19 cellular contexts compared by ENCODE assay signal in genomic region chr9:546235-546634, GRCh38. TPM values are rescaled to one million over a fixed set of nuclear protein-coding genes. Genes with fewer than 3 reads are reported as not detected.
DNase-seq lines count a peak whose midpoint lies in the region; ATAC-seq, FAIRE-seq and TF ChIP-seq lines count a peak whose summit lies in the region.
"Had no signal": no experiment of that assay in that cellular context is flagged by ENCODE, and none has a peak within 500 bp of the region (broad histone marks: within the 10 kb centered on the region; RNA-seq: fewer than 3 reads in every experiment).

No MANE protein-coding gene starts in this region.

- no peaks in the 10 kb centered on the region for H4K20me1 ChIP-seq in HepG2 (ENCODE audit: insufficient read depth, low read length)

- TF ChIP-seq EP300 in HepG2 (IDR thresholded peaks at IDR 0.05; ENCODE audit: low read depth in 2 of 2, low read length in 2 of 2) (no peak), HepG2 (CRISPR knock-in tag; IDR thresholded peaks at IDR 0.05; ENCODE audit: borderline replicate concordance) (no peak)

- H3K27ac ChIP-seq in right lobe of liver: no peak overlapping the region
- no peak overlapping the region for H3K27ac ChIP-seq in HepG2 (ENCODE audit: extremely low read length, insufficient read depth, low read length)
- peak overlapping the region; percentile 50 to 84 (median 70) for H3K27ac ChIP-seq in heart left ventricle
- no peak overlapping the region for H3K27ac ChIP-seq in thyroid gland
- H3K27ac ChIP-seq: brain microvascular endothelial cell, C4-2B, neural progenitor cell had no signal

- intact Hi-C loops in right lobe of liver (cut with DNase I) (no loop called here), HepG2 (cut with micrococcal nuclease; ENCODE audit: unreplicated experiment) (no loop called here), heart left ventricle (cut with DNase I) (loop anchor here in 3 of 10 donors (1.0 to 10.0 kb wide), 7 partner anchors 42 to 141 kb away; partner anchors contain the start of gene KANK1 (in 2 of the 3)), thyroid gland (cut with DNase I) (no loop called here)

- no peak overlapping the region for H2AFZ ChIP-seq in HepG2 (ENCODE audit: low read length)
- H2AFZ ChIP-seq: neural progenitor cell had no signal

- H3K9me3 ChIP-seq in right lobe of liver: no peaks in the 10 kb centered on the region
- H3K9me3 ChIP-seq in HepG2 (ENCODE audit: low read length): no peaks in the 10 kb centered on the region
- no peaks in the 10 kb centered on the region for H3K9me3 ChIP-seq in heart left ventricle
- H3K9me3 ChIP-seq in thyroid gland: no peaks in the 10 kb centered on the region
- H3K9me3 ChIP-seq: Peyer's patch had no signal

- no peak for TF ChIP-seq CTCF in right lobe of liver (IDR thresholded peaks at IDR 0.05)
- TF ChIP-seq CTCF in HepG2 (CRISPR knock-in tag; IDR thresholded peaks at IDR 0.05): no peak
- no peak for TF ChIP-seq CTCF in heart left ventricle (IDR thresholded peaks at IDR 0.05)
- TF ChIP-seq CTCF in omental fat pad (IDR thresholded peaks at IDR 0.05): no peak
- TF ChIP-seq CTCF in thyroid gland (IDR thresholded peaks at IDR 0.05): no peak

- H3K4me2 ChIP-seq in HepG2 (ENCODE audit: low read depth, low read length): no peak overlapping the region
- H3K4me2 ChIP-seq: neural progenitor cell had no signal

- POLR2A ChIA-PET in HepG2 (lab: Yijun Ruan, JAX): no interaction called here

- WGBS in right lobe of liver (ENCODE audit: insufficient coverage, low coverage, low lambda C conversion rate, missing lambda C conversion rate): 25% methylated on average over 1 of the region's 3 CpGs
- WGBS in HepG2 (ENCODE audit: low lambda C conversion rate): 63% methylated on average over 3 of the region's 3 CpGs
- WGBS in heart left ventricle, 4 donors: 26 to 51% (median 44%) methylated on average over 3 of the region's 3 CpGs
- 57 to 71% methylated on average over 3 of the region's 3 CpGs for WGBS in thyroid gland, 2 donors

- no peak overlapping the region for H3K9ac ChIP-seq in HepG2 (ENCODE audit: insufficient read depth, low read depth, low read length)
- H3K9ac ChIP-seq: neural progenitor cell had no signal

- H3K4me1 ChIP-seq in right lobe of liver (no peaks in the 10 kb centered on the region), HepG2 (ENCODE audit: insufficient read depth, low read length) (no peaks in the 10 kb centered on the region), heart left ventricle (peaks cover 5 to 50% (median 24%) of the 10 kb centered on the region in 12 donors), thyroid gland (peaks cover 0 to 8% of the 10 kb centered on the region in 2 donors)

- H3K4me3 ChIP-seq in right lobe of liver (no peak overlapping the region), HepG2 (replicated peaks in 1 of 3; ENCODE audit: insufficient read depth in 1 of 3, low read depth in 2 of 3, low read length in 3 of 3) (no peak overlapping the region), heart left ventricle (peak overlapping the region in 1 of 12 donors; percentile 35), thyroid gland (replicated peaks in 1 of 3) (no peak overlapping the region)
- H3K4me3 ChIP-seq: neural progenitor cell, Peyer's patch had no signal

- CTCF ChIA-PET in HepG2 (lab: Yijun Ruan, JAX; ENCODE audit: low intra/inter-chr PET ratio, low total read pairs): interaction anchor here (1.0 kb wide), 1 partner anchor 161 kb away, joined by 4 read pairs; no protein-coding TSS in a partner anchor

- in situ Hi-C loops in HepG2 (cut with HindIII; ENCODE audit: extremely low pct_ligation_motif_present, low pct_unique_long_range_greater_than_20kb): loop anchor here (10.0 kb wide), 1 partner anchor 161 kb away; no protein-coding TSS in a partner anchor

- DNase-seq in right lobe of liver: no peak
- no peak for DNase-seq in HepG2 (ENCODE audit: low spot score)
- no peak for DNase-seq in heart left ventricle
- DNase-seq in omental fat pad (ENCODE audit: low spot score): no peak
- no peak for DNase-seq in NCI-H2029 treated with DMSO at 0.1 percent for 48 hours (lab: John Stamatoyannopoulos, UW)
- no peak for DNase-seq in effector CD4-positive, alpha-beta T cell
- no peak for DNase-seq in thyroid gland
- DNase-seq in stimulated activated CD4-positive, alpha-beta T cell treated with anti-CD3 and anti-CD28 coated beads, Interleukin-12 subunit alpha, Interleukin-12 subunit beta, amount 100 ng/mL, for 4 hours: no peak
- DNase-seq: activated CD4-positive, alpha-beta T cell treated with anti-CD3 and anti-CD28 coated beads, Interleukin-2, amount 50 U/mL, for 1 hour; activated naive CD4-positive, alpha-beta T cell treated with anti-CD3 and anti-CD28 coated beads, Interleukin-2, amount 10 ng/mL, durations not matched to agents 7 days and 5 days; brain microvascular endothelial cell; effector memory CD8-positive, alpha-beta T cell; NCI-H2029; NCI-H69; Peyer's patch; stimulated activated CD4-positive, alpha-beta T cell treated with anti-CD3 and anti-CD28 coated beads, Interleukin-4, amount 100 ng/mL, for 1 hour had no signal

- no peak for TF ChIP-seq RAD21 in HepG2 (CRISPR knock-in tag; IDR thresholded peaks at IDR 0.05)

- no peak for TF ChIP-seq POLR2A in right lobe of liver (IDR thresholded peaks at IDR 0.05)
- no peak for TF ChIP-seq POLR2A in HepG2 (IDR thresholded peaks at IDR 0.05; ENCODE audit: insufficient read depth in 1 of 2, low read depth in 2 of 2, low read length in 2 of 2)
- TF ChIP-seq POLR2A in heart left ventricle (IDR thresholded peaks at IDR 0.05): no peak
- TF ChIP-seq POLR2A in thyroid gland (IDR thresholded peaks at IDR 0.05): no peak

- H3K36me3 ChIP-seq in right lobe of liver (no peaks in the 10 kb centered on the region), HepG2 (replicated peaks in 1 of 2; ENCODE audit: control insufficient read depth in 1 of 2, insufficient read depth in 2 of 2, low read length in 2 of 2) (no peaks in the 10 kb centered on the region), heart left ventricle (peaks cover 0 to 8% (median 0%) of the 10 kb centered on the region in 9 donors), thyroid gland (no peaks in the 10 kb centered on the region)
- H3K36me3 ChIP-seq: brain microvascular endothelial cell, neural progenitor cell, Peyer's patch had no signal

- ATAC-seq in right lobe of liver: peak in 3 of 4 donors; percentile 18 to 28 (median 24)
- no peak for ATAC-seq in HepG2
- ATAC-seq in heart left ventricle: peak; percentile 34 to 63 (median 54)
- ATAC-seq in omental fat pad (ENCODE audit: low FRiP score): peak; percentile 42
- ATAC-seq: effector memory CD8-positive, alpha-beta T cell had no signal

- H3K27me3 ChIP-seq in right lobe of liver: no peaks in the 10 kb centered on the region
- no peaks in the 10 kb centered on the region for H3K27me3 ChIP-seq in HepG2 (ENCODE audit: control insufficient read depth in 1 of 2, insufficient read depth in 2 of 2, low read length in 2 of 2)
- H3K27me3 ChIP-seq in heart left ventricle: no peaks in the 10 kb centered on the region
- H3K27me3 ChIP-seq in thyroid gland: no peaks in the 10 kb centered on the region
- H3K27me3 ChIP-seq: brain microvascular endothelial cell, Peyer's patch had no signal

- no TSS peak for BruUV-seq in HepG2 (replicated peaks; lab: Mats Ljungman, UMichigan)

- no peaks in the 10 kb centered on the region for H3K79me2 ChIP-seq in HepG2 (ENCODE audit: insufficient read depth, low read length)

- no peak for FAIRE-seq in HepG2 (lab: Jason Lieb, UNC)
- FAIRE-seq: GM18507 had no signal

TF ChIP-seq in HepG2, 621 proteins besides CTCF, POLR2A, EP300 and RAD21 (continues in another document):
- no peak for TF ChIP-seq ZBTB37 (CRISPR knock-in tag; IDR thresholded peaks at IDR 0.05)

RNA-seq across cellular contexts. Expression of gene KANK1, which starts 41.7 kb away (rescaled TPM):
- 10 to 100 TPM; 60.0 to 86.7 (median 71.5) TPM for total RNA-seq in right lobe of liver
- total RNA-seq in HepG2 (2016; rRNA removed; fragmentation: Illumina TruSeq; extraction: Trizol): 67.0 and 70.0 TPM in 2 replicates
- total RNA-seq in HepG2 (2016; cell fraction: cytosol; rRNA removed; fragmentation: Illumina TruSeq; extraction: Trizol; ENCODE audit: low read depth): 13.0 and 13.6 TPM in 2 replicates
- total RNA-seq in HepG2 (2016; cell fraction: insoluble cytoplasmic fraction; rRNA removed; fragmentation: Illumina TruSeq; extraction: Trizol): 62.1 and 68.7 TPM in 2 replicates
- 26.5 and 27.0 TPM in 2 replicates for total RNA-seq in HepG2 (2016; cell fraction: membrane; rRNA removed; fragmentation: Illumina TruSeq; extraction: Trizol)
- total RNA-seq in HepG2 (2016; cell fraction: nucleus; rRNA removed; fragmentation: Illumina TruSeq; extraction: Trizol): 68.6 and 77.4 TPM in 2 replicates
- polyA plus RNA-seq in HepG2 (2011; rRNA removed): 214 and 235 TPM in 2 replicates
- 176 and 202 TPM in 2 replicates for polyA plus RNA-seq in HepG2 (2011; cell fraction: cytosol; rRNA removed)
- 210 and 216 TPM in 2 replicates for polyA plus RNA-seq in HepG2 (2011; cell fraction: nucleus; rRNA removed)
- polyA plus RNA-seq in HepG2 (2012): 137 and 141 TPM in 2 replicates
- 3.8 and 5.1 TPM in 2 replicates for polyA plus RNA-seq in HepG2 (2016; cell fraction: cytosol; fragmentation: Illumina TruSeq; extraction: Trizol; ENCODE audit: low read depth)
- 56.4 and 60.9 TPM in 2 replicates for polyA plus RNA-seq in HepG2 (2016; cell fraction: insoluble cytoplasmic fraction; fragmentation: Illumina TruSeq; extraction: Trizol; ENCODE audit: low read depth)
- 12.3 and 13.0 TPM in 2 replicates for polyA plus RNA-seq in HepG2 (2016; cell fraction: membrane; fragmentation: Illumina TruSeq; extraction: Trizol; ENCODE audit: low read depth)
- 95.8 and 106 TPM in 2 replicates for polyA plus RNA-seq in HepG2 (2016; cell fraction: nucleus; fragmentation: Illumina TruSeq; extraction: Trizol; ENCODE audit: insufficient read depth, low read depth)
- polyA minus RNA-seq in HepG2 (2011; rRNA and poly(A)+ RNA removed; ENCODE audit: low replicate concordance): 14.6 and 459 TPM in 2 replicates
- 141 and 150 TPM in 2 replicates for polyA minus RNA-seq in HepG2 (2011; cell fraction: cytosol; rRNA and poly(A)+ RNA removed)
- polyA minus RNA-seq in HepG2 (2011; cell fraction: nucleus; rRNA and poly(A)+ RNA removed): 189 and 226 TPM in 2 replicates
- total RNA-seq in heart left ventricle: 100 to 1,000 TPM in 7 of 9 donors, 10 to 100 TPM in 2; 74.9 to 242 (median 121) TPM
- polyA plus RNA-seq in heart left ventricle: 10 to 100 TPM; 53.6 to 92.0 TPM
- total RNA-seq in omental fat pad: 100 to 1,000 TPM in 2 of 4 donors, 10 to 100 TPM in 2; 49.7 to 117 (median 99.9) TPM
- 100 to 1,000 TPM in 1 of 4 donors, 10 to 100 TPM in 3; 83.0 to 102 (median 86.3) TPM for total RNA-seq in thyroid gland

Comparison
In these comparisons a context has a peak if more than half of its experiments do, and no peak if none do; other contexts are left out.
1. H3K27ac ChIP-seq: peak in heart left ventricle (12 of 12); none in right lobe of liver (0 of 3), HepG2 (single experiment) and thyroid gland (0 of 3).